ENCODE assay signal across 8 cellular contexts in the genomic region with DNA sequence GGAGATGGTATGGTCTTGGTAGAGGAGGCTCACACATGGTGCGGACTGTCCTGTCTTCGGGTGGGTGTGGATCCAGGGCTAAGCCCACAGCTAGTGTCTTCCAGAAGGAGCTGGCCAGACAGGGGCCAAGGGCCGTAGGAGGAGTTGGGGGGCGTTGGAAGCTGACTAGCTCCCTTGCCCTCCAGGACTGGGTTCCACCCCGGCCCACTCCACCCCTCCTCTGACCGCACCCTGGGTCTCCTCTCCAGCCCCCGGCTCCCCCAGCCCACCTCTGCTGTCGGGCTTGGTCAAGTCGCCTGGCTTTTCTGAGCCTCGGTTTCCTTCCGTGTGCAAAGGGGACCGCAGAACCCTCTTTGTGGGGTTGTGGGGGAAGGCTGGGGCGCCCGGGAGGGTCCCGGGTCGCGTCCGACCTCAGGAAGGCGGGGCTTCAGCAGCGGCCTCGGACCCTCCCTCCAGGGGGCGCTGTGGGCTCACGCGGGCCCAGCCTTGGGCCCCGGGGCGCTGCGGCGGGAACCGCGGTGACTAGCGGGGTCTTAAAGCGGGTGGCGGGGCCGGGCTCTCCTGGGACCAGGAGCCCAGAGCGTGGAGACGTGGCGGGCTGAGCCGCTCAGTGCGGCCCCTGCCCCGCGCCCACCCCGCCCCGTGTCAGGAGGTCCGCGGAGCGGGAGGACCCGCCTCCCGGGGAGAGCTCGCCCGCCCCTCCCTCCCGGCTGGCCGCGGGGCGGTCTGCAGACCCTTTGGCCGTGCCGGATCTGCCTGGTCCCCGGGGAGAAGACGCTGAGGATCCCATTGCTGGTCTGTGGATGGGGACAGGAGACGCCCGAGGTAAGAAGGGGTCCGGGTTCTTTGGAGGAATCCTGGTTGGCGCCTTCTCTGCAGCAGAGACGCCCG. TPM values are rescaled to one million over a fixed set of nuclear protein-coding genes. Genes with fewer than 3 reads are reported as not detected.
DNase-seq lines count a peak whose midpoint lies in the region; ATAC-seq and TF ChIP-seq lines count a peak whose summit lies in the region.

No MANE protein-coding gene starts in this region.

- TF ChIP-seq POLR2A in spleen (IDR thresholded peaks at IDR 0.05) = no peak

- DNase-seq in SIG-M5 treated with dmso at 0.1 percent for 504 hours (lab: John Stamatoyannopoulos, UW; ENCODE audit: unreplicated experiment) (peak; percentile 44), SIG-M5 (lab: John Stamatoyannopoulos, UW) (no peak), OCI-M2 (lab: John Stamatoyannopoulos, UW; ENCODE audit: unreplicated experiment) (peak; percentile 34), activated gamma-delta T cell (lab: John Stamatoyannopoulos, UW) (peak; percentile 33), heart right ventricle (peak in 1 of 2 donors; percentile 52), spleen (peak; percentile 91)

- intact Hi-C loops in heart right ventricle (cut with DNase I) = no loop called here
- intact Hi-C loops in spleen (cut with DNase I; ENCODE audit: low total_unique reads) = no loop called here

- H3K36me3 ChIP-seq in heart right ventricle (peaks cover 0 to 12% (median 0%) of the 10 kb centered on the region in 9 donors), spleen (peaks cover 0 to 31% (median 13%) of the 10 kb centered on the region in 6 donors)

- H3K4me3 ChIP-seq in heart right ventricle (peak overlapping the region; percentile 11 to 57 (median 48)), spleen (peak overlapping the region; percentile 21 to 73 (median 42))

- TF ChIP-seq CTCF in heart right ventricle (IDR thresholded peaks at IDR 0.05) (peak; percentile 42 to 83 (median 71)), spleen (IDR thresholded peaks at IDR 0.05 in 8 of 11, conservative IDR thresholded peaks at IDR 0.05 in 3 of 11) (peak; percentile 35 to 93 (median 84))

- ATAC-seq in heart right ventricle = peak in 7 of 8 donors; percentile 50 to 74 (median 67)
- ATAC-seq in GM18519 (IDR thresholded peaks at IDR 0.05; ENCODE audit: low FRiP score, unreplicated experiment) = no peak
- ATAC-seq in HG02840 (IDR thresholded peaks at IDR 0.05; ENCODE audit: low FRiP score, unreplicated experiment) = no peak

- peaks cover 29 to 64% (median 50%) of the 10 kb centered on the region in 7 donors for H3K27me3 ChIP-seq in heart right ventricle
- peaks cover 0 to 55% (median 28%) of the 10 kb centered on the region in 7 donors for H3K27me3 ChIP-seq in spleen (replicated peaks in 1 of 7)

- no peaks in the 10 kb centered on the region for H3K9me3 ChIP-seq in heart right ventricle
- no peaks in the 10 kb centered on the region for H3K9me3 ChIP-seq in spleen

- peaks cover 0 to 13% (median 12%) of the 10 kb centered on the region in 9 donors for H3K4me1 ChIP-seq in heart right ventricle
- H3K4me1 ChIP-seq in spleen = peaks cover 5 to 36% (median 23%) of the 10 kb centered on the region in 6 donors

- no peak overlapping the region for H3K27ac ChIP-seq in heart right ventricle
- peak overlapping the region in 2 of 8 donors; percentile 3 to 40 for H3K27ac ChIP-seq in spleen

- 7 to 8% methylated on average over 53 to 63 of the region's 64 CpGs for WGBS in heart right ventricle, 2 donors
- WGBS in spleen, 5 donors = 5 to 16% (median 7%) methylated on average over 20 to 64 of the region's 64 CpGs

RNA-seq across cellular contexts. Expression of gene NPBWR2, which starts 5.4 kb away (rescaled TPM):
- not detected for total RNA-seq in heart right ventricle
- polyA plus RNA-seq in heart right ventricle = not detected
- total RNA-seq in spleen = under 1 TPM in 1 of 7 donors, not detected in 6; 0.26 TPM
- not detected for polyA plus RNA-seq in spleen

RNA-seq across cellular contexts. Expression of gene LKAAEAR1, which starts 17.8 kb away (rescaled TPM):
- not detected for total RNA-seq in heart right ventricle
- polyA plus RNA-seq in heart right ventricle = under 1 TPM in 1 of 2 donors, not detected in 1; 0.12 TPM
- under 1 TPM in 1 of 7 donors, not detected in 6; 0.66 TPM for total RNA-seq in spleen
- under 1 TPM; 0.26 to 0.53 (median 0.48) TPM for polyA plus RNA-seq in spleen

RNA-seq across cellular contexts. Expression of gene OPRL1, which starts 22.1 kb away (rescaled TPM):
- total RNA-seq in heart right ventricle (1 to 10 TPM in 1 of 10 donors, under 1 TPM in 9; 0.27 to 1.3 (median 0.42) TPM), spleen (1 to 10 TPM; 3.7 to 7.9 (median 5.1) TPM)
- polyA plus RNA-seq in heart right ventricle (under 1 TPM; 0.19 to 0.29 TPM), spleen (1 to 10 TPM; 1.9 to 4.9 (median 2.5) TPM)

RNA-seq across cellular contexts. Expression of gene RGS19, which starts 22.7 kb away (rescaled TPM):
- total RNA-seq in heart right ventricle (10 to 100 TPM in 1 of 10 donors, 1 to 10 TPM in 9; 1.8 to 13.1 (median 3.3) TPM), spleen (100 to 1,000 TPM in 4 of 7 donors, 10 to 100 TPM in 3; 91.6 to 186 (median 107) TPM)
- polyA plus RNA-seq in heart right ventricle (1 to 10 TPM; 4.5 to 6.4 TPM), spleen (100 to 1,000 TPM in 1 of 3 donors, 10 to 100 TPM in 2; 80.4 to 125 (median 82.0) TPM)

RNA-seq across cellular contexts. Expression of gene TCEA2, which starts 39.0 kb away (rescaled TPM):
- total RNA-seq in heart right ventricle (10 to 100 TPM; 40.8 to 51.0 (median 44.9) TPM), spleen (10 to 100 TPM; 18.6 to 60.8 (median 45.0) TPM)
- polyA plus RNA-seq in heart right ventricle (10 to 100 TPM; 35.0 to 54.9 TPM), spleen (10 to 100 TPM; 35.9 to 47.5 (median 41.5) TPM)

Comparison
In these comparisons a context has a peak if more than half of its experiments do, and no peak if none do; other contexts are left out.
1. ATAC-seq: peak in heart right ventricle (7 of 8); none in GM18519 (single experiment) and HG02840 (single experiment).